Comparison of ENCODE assay signal across 23 cellular contexts in the genomic region with DNA sequence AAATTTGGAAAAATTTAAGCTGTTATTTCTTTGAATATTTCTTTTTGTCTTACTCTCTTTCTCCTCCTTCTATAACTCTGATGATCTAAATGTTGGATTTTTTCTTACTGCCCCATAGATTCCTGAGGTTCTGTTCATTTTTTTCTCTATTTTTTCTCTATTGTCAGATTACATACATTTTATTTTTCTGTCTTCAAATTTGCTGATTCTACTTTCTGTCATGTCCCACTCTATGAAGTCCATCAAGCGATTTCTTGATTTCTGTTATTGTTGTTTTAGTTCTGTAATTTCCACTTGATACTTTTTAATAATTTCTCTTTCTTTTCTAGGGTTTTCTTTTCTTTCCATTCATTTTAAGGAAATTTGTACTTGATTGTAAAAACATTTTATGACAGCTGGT.
"Had no signal": no experiment of that assay in that cellular context is flagged by ENCODE, and none has a peak within 500 bp of the region (broad histone marks: within the 10 kb centered on the region; RNA-seq: fewer than 3 reads in every experiment).

No MANE protein-coding gene starts in this region.

- H3K27ac ChIP-seq: colonic mucosa, epithelial cell of prostate, esophagus squamous epithelium, gastrocnemius medialis, heart right ventricle, left ventricle myocardium inferior, lower lobe of right lung had no signal

- ATAC-seq: effector memory CD8-positive, alpha-beta T cell; gastrocnemius medialis; heart right ventricle; left colon; left lobe of liver; lower lobe of right lung; mucosa of descending colon had no signal

- H3K4me3 ChIP-seq: colonic mucosa, esophagus squamous epithelium, gastrocnemius medialis, heart right ventricle, left ventricle myocardium inferior, lower lobe of right lung, mucosa of descending colon had no signal

- H3K27me3 ChIP-seq: colonic mucosa, esophagus squamous epithelium, gastrocnemius medialis, heart right ventricle had no signal

- DNase-seq: colonic mucosa; cortex of kidney; effector CD8-positive, alpha-beta T cell; effector memory CD8-positive, alpha-beta T cell; erythroblast; esophagus squamous epithelium; foreskin fibroblast; foreskin melanocyte; gastrocnemius medialis; head of caudate nucleus; heart right ventricle; hippocampal formation; immature natural killer cell; kidney; kidney glomerular epithelial cell; left colon; left ventricle myocardium inferior; lower lobe of right lung; mesenchymal stem cell; mucosa of descending colon had no signal

- H3K36me3 ChIP-seq: colonic mucosa, esophagus squamous epithelium, gastrocnemius medialis, heart right ventricle, left ventricle myocardium inferior, lower lobe of right lung had no signal

- FAIRE-seq: endometrium, kidney had no signal

- H3K4me1 ChIP-seq: colonic mucosa, gastrocnemius medialis, heart right ventricle, left ventricle myocardium inferior, lower lobe of right lung had no signal

- H3K9me3 ChIP-seq: colonic mucosa, esophagus squamous epithelium, gastrocnemius medialis, heart right ventricle, left ventricle myocardium inferior, lower lobe of right lung, mucosa of descending colon had no signal
